11 cellular contexts compared by ENCODE assay signal in genomic region chr17:4679652-4680051, GRCh38. TPM values are rescaled to one million over a fixed set of nuclear protein-coding genes. Genes with fewer than 3 reads are reported as not detected.
DNase-seq lines count a peak whose midpoint lies in the region; ATAC-seq and TF ChIP-seq lines count a peak whose summit lies in the region.
"Had no signal": no experiment of that assay in that cellular context is flagged by ENCODE, and none has a peak within 500 bp of the region (broad histone marks: within the 10 kb centered on the region; RNA-seq: fewer than 3 reads in every experiment).

No MANE protein-coding gene starts in this region.

- no peak overlapping the region for H3K4me3 Mint-ChIP-seq in chondrocyte (ENCODE audit: unreplicated experiment)
- H3K4me3 Mint-ChIP-seq: activated naive CD8-positive, alpha-beta T cell had no signal

- H3K4me1 Mint-ChIP-seq in chondrocyte (ENCODE audit: low read depth), result peaks cover 25% of the 10 kb centered on the region

- H3K27ac Mint-ChIP-seq in chondrocyte (ENCODE audit: unreplicated experiment), result peak overlapping the region; percentile 58
- H3K27ac Mint-ChIP-seq: activated naive CD8-positive, alpha-beta T cell had no signal

- no peaks in the 10 kb centered on the region for H3K27me3 Mint-ChIP-seq in chondrocyte (ENCODE audit: low read depth)
- H3K27me3 Mint-ChIP-seq: activated naive CD8-positive, alpha-beta T cell had no signal

- TF ChIP-seq CTCF in chondrocyte (IDR thresholded peaks at IDR 0.05), result no peak

- DNase-seq in EH (ENCODE audit: low read depth) (peak; percentile 75), M059J (ENCODE audit: low read depth) (peak; percentile 85), chondrocyte (ENCODE audit: low spot score) (no peak), mucosa of gallbladder (ENCODE audit: low spot score) (peak; percentile 24)
- DNase-seq: GDM1, WERI-Rb-1 had no signal

- no peaks in the 10 kb centered on the region for H3K9me3 Mint-ChIP-seq in chondrocyte (ENCODE audit: low read depth)

- peaks cover 37% of the 10 kb centered on the region for H3K36me3 Mint-ChIP-seq in chondrocyte (ENCODE audit: low read depth)

- no peak for ATAC-seq in HG02798 (IDR thresholded peaks at IDR 0.05; ENCODE audit: poor library complexity, unreplicated experiment)
- ATAC-seq in GM21367 (IDR thresholded peaks at IDR 0.05; ENCODE audit: unreplicated experiment), result no peak
- no peak for ATAC-seq in GM19328 (IDR thresholded peaks at IDR 0.05; ENCODE audit: unreplicated experiment)
- ATAC-seq: gastroesophageal sphincter had no signal

RNA-seq across cellular contexts. Expression of gene PELP1, which starts 24.3 kb away (rescaled TPM):
- 12.5 and 20.8 TPM in 2 replicates for total RNA-seq in M059J (2014; rRNA removed; shearing (Covaris generic))
- total RNA-seq in chondrocyte, result 44.1 to 56.2 TPM (median 48.2 TPM) in 3 replicates
- 56.4 TPM for total RNA-seq in mucosa of gallbladder

RNA-seq across cellular contexts. Expression of gene ARRB2, which starts 30.8 kb away (rescaled TPM):
- total RNA-seq in M059J (2014; rRNA removed; shearing (Covaris generic)), result 12.5 and 15.4 TPM in 2 replicates
- total RNA-seq in chondrocyte, result 7.1 to 11.8 TPM (median 7.2 TPM) in 3 replicates
- total RNA-seq in mucosa of gallbladder, result 94.6 TPM

RNA-seq across cellular contexts. Expression of gene ALOX15, which starts 38.2 kb away (rescaled TPM):
- total RNA-seq in M059J (2014; rRNA removed; shearing (Covaris generic)), result not detected in 2 replicates
- total RNA-seq in chondrocyte (0.15 TPM in 1 of 3 replicates, not detected in the others), mucosa of gallbladder (0.49 TPM)

RNA-seq across cellular contexts. Expression of gene MED11, which starts 51.6 kb away (rescaled TPM):
- total RNA-seq in M059J (2014; rRNA removed; shearing (Covaris generic)), result 15.4 and 18.7 TPM in 2 replicates
- total RNA-seq in chondrocyte (14.6 to 21.3 TPM (median 16.9 TPM) in 3 replicates), mucosa of gallbladder (25.6 TPM)

RNA-seq across cellular contexts. Expression of gene ZMYND15, which starts 60.0 kb away (rescaled TPM):
- not detected in 2 replicates for total RNA-seq in M059J (2014; rRNA removed; shearing (Covaris generic))
- total RNA-seq in chondrocyte, result 0.23 to 0.48 TPM (median 0.45 TPM) in 3 replicates
- total RNA-seq in mucosa of gallbladder, result 5.3 TPM
